ENCODE assay signal across 7 cellular contexts in genomic region chr16:70198666-70199065, GRCh38. TPM values are rescaled to one million over a fixed set of nuclear protein-coding genes. Genes with fewer than 3 reads are reported as not detected.
A peak's percentile ranks its signal among the peaks of the same experiment; 100 is the strongest.
DNase-seq lines count a peak whose midpoint lies in the region; ATAC-seq and TF ChIP-seq lines count a peak whose summit lies in the region.
"Not testable (repeated sequence)": the region's sequence is repeated elsewhere in the genome, so short reads cannot be mapped to it uniquely, and the experiment has no call there.

No MANE protein-coding gene starts in this region.

- in situ Hi-C loops in astrocyte of the cerebellum (cut with HindIII; ENCODE audit: low sequenced_read_pairs) = not testable (repeated sequence)

- not testable (repeated sequence) for H2AFZ ChIP-seq in osteoblast (ENCODE audit: low read length)

- TF ChIP-seq CTCF in AG10803 (conservative IDR thresholded peaks at IDR 0.05; ENCODE audit: low read length); astrocyte of the cerebellum (IDR thresholded peaks at IDR 0.05; ENCODE audit: low read depth, low read length, missing control alignments); fibroblast of villous mesenchyme (IDR thresholded peaks at IDR 0.05; ENCODE audit: insufficient read depth, low read depth, low read length); osteoblast (IDR thresholded peaks at IDR 0.05; ENCODE audit: extremely low read depth, low read depth, low read length): not testable (repeated sequence)

- H3K36me3 ChIP-seq in H7 (replicated peaks; ENCODE audit: control insufficient read depth, insufficient read depth, low read length); osteoblast (ENCODE audit: insufficient read depth, low read length): not testable (repeated sequence)

- H3K4me2 ChIP-seq in osteoblast (ENCODE audit: insufficient read depth, low read length) = not testable (repeated sequence)

- H3K27ac ChIP-seq in osteoblast (ENCODE audit: low read depth, low read length) = not testable (repeated sequence)

- H3K4me3 ChIP-seq in AG10803 (ENCODE audit: low read length); H7 (ENCODE audit: insufficient read depth, low read depth, low read length); astrocyte of the cerebellum (ENCODE audit: low read depth, low read length); fibroblast of villous mesenchyme (ENCODE audit: low read depth, low read length); osteoblast (ENCODE audit: insufficient read depth, low read length): not testable (repeated sequence)

- not testable (repeated sequence) for H3K4me1 ChIP-seq in osteoblast (ENCODE audit: insufficient read depth, low read length)

- not testable (repeated sequence) for H4K20me1 ChIP-seq in osteoblast (ENCODE audit: insufficient read depth, low read length)

- H3K9me3 ChIP-seq in osteoblast (ENCODE audit: low read depth, low read length) = not testable (repeated sequence)

- DNase-seq in AG10803 (ENCODE audit: low read depth) = peak; percentile 22
- DNase-seq in H7 = peak; percentile 2
- peak; percentile 12 for DNase-seq in astrocyte of the cerebellum (ENCODE audit: low read depth)
- peak; percentile 48 for DNase-seq in dermis blood vessel endothelial cell
- peak; percentile 1 for DNase-seq in fibroblast of villous mesenchyme (ENCODE audit: low read depth)
- DNase-seq in left lobe of liver (ENCODE audit: low spot score) = not testable (repeated sequence)
- peak; percentile 32 for DNase-seq in osteoblast (ENCODE audit: insufficient read length, low spot score, missing footprints)

- ATAC-seq in left lobe of liver = peak; percentile 34

- not testable (repeated sequence) for H3K79me2 ChIP-seq in osteoblast (ENCODE audit: insufficient read depth, low read length)

- not testable (repeated sequence) for H3K27me3 ChIP-seq in H7 (ENCODE audit: control insufficient read depth, insufficient read depth, low read length); osteoblast (ENCODE audit: insufficient read depth, low read length)

RNA-seq across cellular contexts. Expression of gene CLEC18C, which starts 25.1 kb away (rescaled TPM):
- total RNA-seq in H7 (2014; rRNA removed; shearing (Covaris generic)) = 0.07 and 0.35 TPM in 2 replicates
- total RNA-seq in dermis blood vessel endothelial cell (not detected in 2 replicates), fibroblast of villous mesenchyme (under 0.01 and 0.43 TPM in 2 replicates), left lobe of liver (0.40 TPM), osteoblast (0.29 and 0.36 TPM in 2 replicates)

RNA-seq across cellular contexts. Expression of gene EXOSC6, which starts 53.1 kb away (rescaled TPM):
- total RNA-seq in H7 (2014; rRNA removed; shearing (Covaris generic)) = 17.6 and 18.4 TPM in 2 replicates
- total RNA-seq in dermis blood vessel endothelial cell = 36.3 and 47.6 TPM in 2 replicates
- 32.0 and 32.9 TPM in 2 replicates for total RNA-seq in fibroblast of villous mesenchyme
- total RNA-seq in left lobe of liver = 8.2 TPM
- total RNA-seq in osteoblast = 37.7 and 47.4 TPM in 2 replicates
